ENCODE assay signal across 8 cellular contexts in the genomic region with DNA sequence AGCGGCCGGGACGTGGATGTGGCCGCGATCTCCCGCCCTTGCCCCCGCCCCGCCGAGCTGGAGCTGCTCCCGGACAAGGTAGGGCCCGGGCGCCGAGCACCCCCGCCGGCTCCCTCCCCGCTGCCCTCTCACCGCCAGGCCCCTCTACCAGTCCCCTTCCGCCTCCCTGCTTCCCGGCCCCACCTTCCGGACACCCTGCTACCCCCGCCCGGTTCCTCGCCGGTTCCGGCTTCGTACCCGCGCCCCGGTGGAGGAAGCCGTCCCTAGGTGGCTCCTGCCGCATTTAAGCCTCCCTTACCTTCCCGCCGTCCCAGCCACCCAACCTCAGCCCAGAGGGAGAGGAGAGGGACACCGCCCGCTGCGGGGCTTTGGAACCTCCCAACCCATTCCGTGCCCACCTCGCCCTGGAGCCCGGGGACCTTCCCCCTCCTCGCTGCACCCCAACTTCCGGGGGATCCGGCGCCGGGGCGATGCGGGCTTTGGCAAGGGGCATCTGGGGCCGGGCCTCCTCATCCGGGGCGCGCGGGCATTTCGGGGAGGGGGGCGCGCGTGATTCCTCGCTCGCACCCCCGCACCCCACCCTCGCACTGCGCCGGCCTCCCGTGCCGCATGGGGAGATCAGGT. TPM values are rescaled to one million over a fixed set of nuclear protein-coding genes. Genes with fewer than 3 reads are reported as not detected.
DNase-seq lines count a peak whose midpoint lies in the region; ATAC-seq and TF ChIP-seq lines count a peak whose summit lies in the region.

No MANE protein-coding gene starts in this region.

- no TSS peak for BruUV-seq in Panc1 (replicated peaks; lab: Mats Ljungman, UMichigan)

- H3K4me3 ChIP-seq in Panc1 (ENCODE audit: low read depth in 2 of 2, low read length in 2 of 2) (peak overlapping the region; percentile 88 to 91), cardiac muscle cell (peak overlapping the region; percentile 96), vagina (peak overlapping the region; percentile 93 to 94)

- in situ Hi-C loops in Panc1 (cut with HindIII; ENCODE audit: low pct_unique_long_range_greater_than_20kb, low sequenced_read_pairs), result no loop called here

- H3K27me3 ChIP-seq in Panc1 (ENCODE audit: control insufficient read depth, insufficient read depth, low read length), result no peaks in the 10 kb centered on the region
- no peaks in the 10 kb centered on the region for H3K27me3 ChIP-seq in cardiac muscle cell
- no peaks in the 10 kb centered on the region for H3K27me3 ChIP-seq in vagina

- no peak for TF ChIP-seq POLR2A in vagina (IDR thresholded peaks at IDR 0.05)

- H3K27me3 Mint-ChIP-seq in progenitor cell of endocrine pancreas, result no peaks in the 10 kb centered on the region

- H3K4me3 Mint-ChIP-seq in progenitor cell of endocrine pancreas (ENCODE audit: low read depth), result peak overlapping the region; percentile 86

- H3K27ac Mint-ChIP-seq in progenitor cell of endocrine pancreas, result peak overlapping the region; percentile 93

- H3K36me3 ChIP-seq in Panc1 (ENCODE audit: control insufficient read depth, insufficient read depth, low read length) (no peaks in the 10 kb centered on the region; the same call in 1 of the 2 replicates), cardiac muscle cell (no peaks in the 10 kb centered on the region), vagina (no peaks in the 10 kb centered on the region)

- no peaks in the 10 kb centered on the region for H3K9me3 Mint-ChIP-seq in progenitor cell of endocrine pancreas (ENCODE audit: low read depth)

- DNase-seq in DMS79 (lab: John Stamatoyannopoulos, UW), result peak; percentile 13
- no peak for DNase-seq in DMS79 treated with DMSO at 0.1 percent for 48 hours (lab: John Stamatoyannopoulos, UW)
- DNase-seq in Panc1 (ENCODE audit: low read depth, low spot score), result no peak
- peak; percentile 19 to 55 (median 42) for DNase-seq in activated naive CD4-positive, alpha-beta T cell (lab: John Stamatoyannopoulos, UW)
- DNase-seq in cardiac muscle cell (ENCODE audit: low read depth in 1 of 2, low spot score in 1 of 2), result no peak
- DNase-seq in progenitor cell of endocrine pancreas (ENCODE audit: low spot score, unreplicated experiment), result peak; percentile 49
- DNase-seq in vagina (ENCODE audit: extremely low spot score in 2 of 2), result no peak

- H3K4me1 ChIP-seq in Panc1 (ENCODE audit: control insufficient read depth, insufficient read depth, low read length) (peaks cover 17% of the 10 kb centered on the region; the same call in 1 of the 2 replicates), cardiac muscle cell (ENCODE audit: low read depth) (peaks cover 5% of the 10 kb centered on the region), vagina (peaks cover 45% of the 10 kb centered on the region)

- no peaks in the 10 kb centered on the region for H3K9me3 ChIP-seq in Panc1 (ENCODE audit: control insufficient read depth, insufficient read depth, low read depth, low read length)
- H3K9me3 ChIP-seq in cardiac muscle cell (ENCODE audit: low read depth), result no peaks in the 10 kb centered on the region
- H3K9me3 ChIP-seq in vagina, result no peaks in the 10 kb centered on the region

- TF ChIP-seq CTCF in Panc1 (IDR thresholded peaks at IDR 0.05) (no peak), cardiac muscle cell (IDR thresholded peaks at IDR 0.05; ENCODE audit: low read depth, low read length) (no peak), progenitor cell of endocrine pancreas (IDR thresholded peaks at IDR 0.05; ENCODE audit: unreplicated experiment) (no peak), vagina (IDR thresholded peaks at IDR 0.05) (no peak)

- no peaks in the 10 kb centered on the region for H3K36me3 Mint-ChIP-seq in progenitor cell of endocrine pancreas (ENCODE audit: insufficient read depth)

- H3K27ac ChIP-seq in Panc1 (ENCODE audit: low read length) (peak overlapping the region; percentile 77), cardiac muscle cell (peak overlapping the region; percentile 81), vagina (peak overlapping the region; percentile 97)

- intact Hi-C loops in Panc1 (cut with micrococcal nuclease; ENCODE audit: unreplicated experiment) (loop anchor here (5.0 kb wide), 1 partner anchor 216 kb away; no protein-coding TSS in a partner anchor), vagina (cut with DNase I) (loop anchor here (5.0 kb wide), 2 partner anchors 274 to 571 kb away; no protein-coding TSS in a partner anchor)

- POLR2A ChIA-PET in Panc1 (lab: Charles Lee), result no interaction called here

- CTCF ChIA-PET in Panc1 (lab: Charles Lee), result no interaction called here

- peak; percentile 25 for ATAC-seq in HG02973 (IDR thresholded peaks at IDR 0.05; ENCODE audit: unreplicated experiment)
- peak; percentile 88 for ATAC-seq in Panc1

- peaks cover 27% of the 10 kb centered on the region for H3K4me1 Mint-ChIP-seq in progenitor cell of endocrine pancreas (ENCODE audit: low read depth)

RNA-seq across cellular contexts. Expression of a gene that starts 0.5 kb away (rescaled TPM):
- 14.1 TPM for total RNA-seq in Panc1 (2021; ENCODE audit: unreplicated experiment)
- 6.7 TPM for polyA plus RNA-seq in Panc1 (2012; ENCODE audit: insufficient read length)
- total RNA-seq in cardiac muscle cell, result 8.9 and 11.1 TPM in 2 replicates
- 14.7 and 15.9 TPM in 2 replicates for polyA plus RNA-seq in cardiac muscle cell
- total RNA-seq in progenitor cell of endocrine pancreas, result 17.4 and 18.5 TPM in 2 replicates
- total RNA-seq in vagina, result 18.9 TPM

Comparison
In these comparisons a context has a peak if more than half of its experiments do, and no peak if none do; other contexts are left out.
1. DNase-seq: peak in DMS79 (single experiment), activated naive CD4-positive, alpha-beta T cell (4 of 4) and progenitor cell of endocrine pancreas (single experiment); none in DMS79 treated with DMSO at 0.1 percent for 48 hours (single experiment), Panc1 (single experiment), cardiac muscle cell (0 of 2) and vagina (0 of 2).
2. Peak in every context shown above with its lines, with median percentiles within 50 percentile points of each other: H3K27ac ChIP-seq and H3K4me3 ChIP-seq.